17 cellular contexts compared by ENCODE assay signal in the genomic region with DNA sequence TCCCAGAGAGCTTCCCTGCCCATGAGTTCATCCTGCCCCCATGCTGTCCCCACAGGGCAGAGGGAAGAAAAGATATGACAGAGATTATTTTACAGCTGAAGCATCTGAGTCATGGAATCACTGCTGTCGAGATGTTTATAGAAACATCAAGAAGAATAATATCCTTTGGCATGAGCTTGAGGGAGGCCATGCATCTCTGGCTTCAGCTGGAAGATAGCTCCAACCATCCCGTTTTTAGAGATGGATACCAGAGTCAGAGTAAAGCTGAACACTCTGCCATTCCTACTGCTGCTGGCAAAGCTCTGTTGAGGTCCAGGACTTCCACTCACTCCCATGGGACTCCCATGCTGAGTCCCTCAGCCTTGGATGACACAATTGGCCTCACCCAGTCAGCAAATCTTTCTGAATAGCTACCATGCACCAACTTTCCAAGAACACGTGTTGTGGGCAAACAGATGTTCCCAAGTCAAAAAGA.
DNase-seq lines count a peak whose midpoint lies in the region; ATAC-seq and TF ChIP-seq lines count a peak whose summit lies in the region.
"Had no signal": no experiment of that assay in that cellular context is flagged by ENCODE, and none has a peak within 500 bp of the region (broad histone marks: within the 10 kb centered on the region; RNA-seq: fewer than 3 reads in every experiment).

No MANE protein-coding gene starts in this region.

- no peak for TF ChIP-seq CTCF in H9 (conservative IDR thresholded peaks at IDR 0.05)
- TF ChIP-seq CTCF in brain microvascular endothelial cell (IDR thresholded peaks at IDR 0.05; ENCODE audit: low read depth, low read length, missing control alignments): no peak
- no peak for TF ChIP-seq CTCF in left lung (IDR thresholded peaks at IDR 0.05)
- no peak for TF ChIP-seq CTCF in transverse colon (IDR thresholded peaks at IDR 0.05)

- H3K4me3 Mint-ChIP-seq in H9: no peak overlapping the region
- H3K4me3 Mint-ChIP-seq: activated CD4-positive, alpha-beta memory T cell treated with anti-CD3 and anti-CD28 coated beads, Interleukin-2, amount 10 ng/mL, durations not matched to agents 7 days and 5 days; activated T-helper 17 cell treated with anti-CD3 and anti-CD28 coated beads, Interleukin-2, amount 50 U/mL, for 72 hours; CD8-positive, alpha-beta memory T cell had no signal

- no peaks in the 10 kb centered on the region for H3K79me2 ChIP-seq in H9 (ENCODE audit: insufficient read depth, low read length)

- no peak overlapping the region for H2BK15ac ChIP-seq in H9 (ENCODE audit: low read depth, low read length)

- no peak overlapping the region for H3K4me2 ChIP-seq in H9 (ENCODE audit: insufficient read depth, insufficient read length, low read length)

- in situ Hi-C loops in brain microvascular endothelial cell (cut with HindIII; ENCODE audit: low pct_ligation_motif_present, low sequenced_read_pairs): no loop called here
- in situ Hi-C loops in transverse colon (cut with MboI; ENCODE audit: low pct_ligation_motif_present in 1 of 4, low pct_unique_long_range_greater_than_20kb in 1 of 4, low sequenced_read_pairs in 3 of 4): no loop called here

- H3K4me1 ChIP-seq in H9 (ENCODE audit: insufficient read depth, low read length) (no peaks in the 10 kb centered on the region), left lung (no peaks in the 10 kb centered on the region), transverse colon (peaks cover 0 to 6% (median 0%) of the 10 kb centered on the region in 4 donors)

- peak; percentile 43 for ATAC-seq in left lung
- ATAC-seq: activated T-helper 17 cell treated with anti-CD3 and anti-CD28 coated beads, Interleukin-2, amount 50 U/mL, for 72 hours had no signal

- WGBS in H9 (ENCODE audit: extremely low coverage, insufficient read length, low lambda C conversion rate): no CpG with 5 or more reads among the region's 3 CpGs
- 40 to 51% methylated on average over 2 to 3 of the region's 3 CpGs for WGBS in transverse colon (ENCODE audit: low coverage in 1 of 2), 2 donors

- H3K9me3 ChIP-seq in H9 (ENCODE audit: control insufficient read depth, low read depth, low read length) (no peaks in the 10 kb centered on the region), left lung (no peaks in the 10 kb centered on the region), transverse colon (no peaks in the 10 kb centered on the region)
- H3K9me3 ChIP-seq: thoracic aorta had no signal

- no peak overlapping the region for H2BK120ac ChIP-seq in H9 (ENCODE audit: low read depth, low read length, poor library complexity, severe bottlenecking)

- no peaks in the 10 kb centered on the region for H3K23me2 ChIP-seq in H9 (ENCODE audit: insufficient read length, low read depth, low read length, poor library complexity, severe bottlenecking)

- TF ChIP-seq EP300 in transverse colon (IDR thresholded peaks at IDR 0.05; ENCODE audit: low read depth): no peak

- no peak overlapping the region for H4K5ac ChIP-seq in H9 (ENCODE audit: insufficient read length, low read depth, low read length)

- no peak overlapping the region for H3K27ac ChIP-seq in H9 (ENCODE audit: insufficient read length, low read depth, low read length)
- no peak overlapping the region for H3K27ac ChIP-seq in brain microvascular endothelial cell
- H3K27ac ChIP-seq in left lung: no peak overlapping the region
- H3K27ac ChIP-seq in transverse colon: peak overlapping the region; percentile 30 to 71 (median 65)
- H3K27ac ChIP-seq: SK-N-MC, thoracic aorta had no signal

- H2BK20ac ChIP-seq in H9 (ENCODE audit: low read depth, low read length, poor library complexity, severe bottlenecking): no peak overlapping the region

- H3K36me3 ChIP-seq in brain microvascular endothelial cell (replicated peaks) (no peaks in the 10 kb centered on the region), left lung (no peaks in the 10 kb centered on the region), transverse colon (no peaks in the 10 kb centered on the region)
- H3K36me3 ChIP-seq: thoracic aorta had no signal

- no peaks in the 10 kb centered on the region; a peak in 1 of 5 replicates for H3K9me3 Mint-ChIP-seq in H9
- H3K9me3 Mint-ChIP-seq: activated CD4-positive, alpha-beta memory T cell treated with anti-CD3 and anti-CD28 coated beads, Interleukin-2, amount 10 ng/mL, durations not matched to agents 7 days and 5 days; activated T-helper 17 cell treated with anti-CD3 and anti-CD28 coated beads, Interleukin-2, amount 50 U/mL, for 72 hours; CD8-positive, alpha-beta memory T cell had no signal

- no peak overlapping the region for H3K4ac ChIP-seq in H9 (ENCODE audit: low read depth, low read length)

- no peak overlapping the region for H4K91ac ChIP-seq in H9 (ENCODE audit: insufficient read length, low read depth, low read length)

- DNase-seq in H9: no peak
- peak; percentile 52 for DNase-seq in brain microvascular endothelial cell
- no peak for DNase-seq in left lung
- no peak for DNase-seq in transverse colon
- DNase-seq in NCI-H345 treated with DMSO at 0.1 percent for 48 hours (lab: John Stamatoyannopoulos, UW; ENCODE audit: unreplicated experiment): no peak
- no peak for DNase-seq in epidermal melanocyte (ENCODE audit: insufficient read length, low spot score)
- DNase-seq in ecto neural progenitor cell (ENCODE audit: low spot score): no peak
- DNase-seq: activated CD4-positive, alpha-beta memory T cell treated with anti-CD3 and anti-CD28 coated beads, Interleukin-2, amount 10 ng/mL, durations not matched to agents 7 days and 5 days; anterior cingulate cortex; CD8-positive, alpha-beta memory T cell; GF-D8; glutamatergic neuron; kidney glomerular epithelial cell; stimulated activated CD4-positive, alpha-beta T cell treated with anti-CD3 and anti-CD28 coated beads, Interleukin-1b, Interleukin-23, amount 100 ng/mL, for 48 hours had no signal

- H3K9ac ChIP-seq in H9 (ENCODE audit: extremely low read depth, insufficient read length, low read length): no peak overlapping the region

- no peak overlapping the region for H4K8ac ChIP-seq in H9 (replicated peaks; ENCODE audit: insufficient read length, low read depth, low read length)

- H3K36me3 Mint-ChIP-seq in H9 (ENCODE audit: insufficient read depth in 1 of 3, low read depth in 3 of 3): no peaks in the 10 kb centered on the region
- H3K36me3 Mint-ChIP-seq: CD8-positive, alpha-beta memory T cell had no signal

- no peak overlapping the region for H3T11ph ChIP-seq in H9 (ENCODE audit: low read length)

- H2AFZ ChIP-seq in H9 (ENCODE audit: low read length): no peak overlapping the region

- no peak overlapping the region for H2BK12ac ChIP-seq in H9 (ENCODE audit: insufficient read length, low read depth, low read length)

- H4K20me1 ChIP-seq in H9 (ENCODE audit: control insufficient read depth, insufficient read depth, insufficient read length): no peaks in the 10 kb centered on the region

- H3K27me3 Mint-ChIP-seq in H9 (ENCODE audit: low read depth): peaks cover 3% of the 10 kb centered on the region; the same call in 1 of the 2 replicates

- intact Hi-C loops in left lung (cut with DNase I) (no loop called here), transverse colon (cut with DNase I; ENCODE audit: low total_unique reads) (no loop called here)

- H3K56ac ChIP-seq in H9 (ENCODE audit: insufficient read length, low read depth, low read length): no peak overlapping the region

- H3K23ac ChIP-seq in H9 (ENCODE audit: insufficient read length, low read depth, low read length): no peak overlapping the region

- no peak overlapping the region for H3K4me3 ChIP-seq in brain microvascular endothelial cell (ENCODE audit: low read depth, low read length)
- H3K4me3 ChIP-seq in left lung: no peak overlapping the region
- no peak overlapping the region for H3K4me3 ChIP-seq in transverse colon
- H3K4me3 ChIP-seq: SK-N-MC, thoracic aorta had no signal

- no peaks in the 10 kb centered on the region for H3K27me3 ChIP-seq in H9 (ENCODE audit: insufficient read depth, low read length)
- no peaks in the 10 kb centered on the region for H3K27me3 ChIP-seq in brain microvascular endothelial cell (replicated peaks)
- H3K27me3 ChIP-seq in left lung: no peaks in the 10 kb centered on the region
- H3K27me3 ChIP-seq in transverse colon: no peaks in the 10 kb centered on the region

- H3K18ac ChIP-seq in H9 (ENCODE audit: insufficient read length, low read depth, low read length): no peak overlapping the region

- peaks cover 12 to 18% of the 10 kb centered on the region in 2 experiments for H3K4me1 Mint-ChIP-seq in H9
- H3K4me1 Mint-ChIP-seq: activated CD4-positive, alpha-beta memory T cell treated with anti-CD3 and anti-CD28 coated beads, Interleukin-2, amount 10 ng/mL, durations not matched to agents 7 days and 5 days; activated T-helper 17 cell treated with anti-CD3 and anti-CD28 coated beads, Interleukin-2, amount 50 U/mL, for 72 hours; CD8-positive, alpha-beta memory T cell had no signal

- H3K79me1 ChIP-seq in H9 (ENCODE audit: insufficient read depth, low read depth, low read length, poor library complexity, severe bottlenecking): no peaks in the 10 kb centered on the region

- H2AK5ac ChIP-seq in H9 (ENCODE audit: insufficient read length, low read length): no peak overlapping the region

- no peak overlapping the region for H2BK5ac ChIP-seq in H9 (ENCODE audit: insufficient read length, low read length)

- no peak for TF ChIP-seq POLR2A in transverse colon (IDR thresholded peaks at IDR 0.05)

- H3K14ac ChIP-seq in H9 (ENCODE audit: insufficient read depth, low read length): no peak overlapping the region

- peak overlapping the region in 2 of 3 experiments; percentile 18 to 19; a peak in 1 of 7 replicates for H3K27ac Mint-ChIP-seq in H9
- H3K27ac Mint-ChIP-seq: activated CD4-positive, alpha-beta memory T cell treated with anti-CD3 and anti-CD28 coated beads, Interleukin-2, amount 10 ng/mL, durations not matched to agents 7 days and 5 days; activated T-helper 17 cell treated with anti-CD3 and anti-CD28 coated beads, Interleukin-2, amount 50 U/mL, for 72 hours; CD8-positive, alpha-beta memory T cell had no signal

Comparison
In these comparisons a context has a peak if more than half of its experiments do, and no peak if none do; other contexts are left out.
1. H3K27ac ChIP-seq: peak in transverse colon (4 of 4); none in H9 (single experiment), brain microvascular endothelial cell (single experiment) and left lung (0 of 2).